ENCODE assay signal across 10 cellular contexts in genomic region chrX:65707153-65707552, GRCh38. TPM values are rescaled to one million over a fixed set of nuclear protein-coding genes. Genes with fewer than 3 reads are reported as not detected.
DNase-seq lines count a peak whose midpoint lies in the region; ATAC-seq and TF ChIP-seq lines count a peak whose summit lies in the region.
"Had no signal": no experiment of that assay in that cellular context is flagged by ENCODE, and none has a peak within 500 bp of the region (broad histone marks: within the 10 kb centered on the region; RNA-seq: fewer than 3 reads in every experiment).

No MANE protein-coding gene starts in this region.

- H3K36me3 Mint-ChIP-seq in T-helper 1 cell treated with Interleukin-12 subunit alpha and Interleukin-12 subunit beta and Interleukin-4 antibody, amounts not matched to agents 30 μg/mL and 1 μg/mL, for 36 hours (ENCODE audit: low read depth), result peaks cover 41% of the 10 kb centered on the region
- H3K36me3 Mint-ChIP-seq in activated B cell treated with CpG ODN at 0.5 μM for 24 hours (ENCODE audit: low read depth) (peaks cover 36% of the 10 kb centered on the region), H9 (ENCODE audit: insufficient read depth in 1 of 3, low read depth in 3 of 3) (peaks cover 6 to 18% (median 13%) of the 10 kb centered on the region in 3 experiments; a peak in 6 of 7 replicates)

- H3K4me1 ChIP-seq in gastroesophageal sphincter (peaks cover 5 to 61% (median 20%) of the 10 kb centered on the region in 3 donors), subcutaneous abdominal adipose tissue (ENCODE audit: control insufficient read depth in 5 of 5, insufficient read depth in 5 of 5, low read length in 5 of 5) (peaks cover 17 to 58% (median 41%) of the 10 kb centered on the region in 5 donors), H9 (ENCODE audit: insufficient read depth, low read length) (peaks cover 3% of the 10 kb centered on the region; the same call in 1 of the 2 replicates)

- peak overlapping the region; percentile 85 for H3K27ac Mint-ChIP-seq in T-helper 1 cell treated with Interleukin-12 subunit alpha and Interleukin-12 subunit beta and Interleukin-4 antibody, amounts not matched to agents 30 μg/mL and 1 μg/mL, for 36 hours
- H3K27ac Mint-ChIP-seq in activated B cell treated with CpG ODN at 0.5 μM for 24 hours (peak overlapping the region; percentile 89), H9 (peak overlapping the region in 1 of 3 experiments; percentile 84; a peak in 2 of 7 replicates)

- H3K23me2 ChIP-seq in H9 (ENCODE audit: insufficient read length, low read depth, low read length, poor library complexity, severe bottlenecking), result no peaks in the 10 kb centered on the region

- H2BK120ac ChIP-seq in H9 (ENCODE audit: low read depth, low read length, poor library complexity, severe bottlenecking), result no peak overlapping the region

- H3K23ac ChIP-seq in H9 (ENCODE audit: insufficient read length, low read depth, low read length), result no peak overlapping the region

- H3K79me2 ChIP-seq in H9 (ENCODE audit: insufficient read depth, low read length), result no peaks in the 10 kb centered on the region; the same call in 1 of the 2 replicates

- no peak for TF ChIP-seq POLR2A in gastroesophageal sphincter (IDR thresholded peaks at IDR 0.05)

- H3K27me3 Mint-ChIP-seq in T-helper 1 cell treated with Interleukin-12 subunit alpha and Interleukin-12 subunit beta and Interleukin-4 antibody, amounts not matched to agents 30 μg/mL and 1 μg/mL, for 36 hours (ENCODE audit: low read depth), result no peaks in the 10 kb centered on the region
- H3K27me3 Mint-ChIP-seq in activated B cell treated with CpG ODN at 0.5 μM for 24 hours, result no peaks in the 10 kb centered on the region
- no peaks in the 10 kb centered on the region for H3K27me3 Mint-ChIP-seq in H9 (ENCODE audit: low read depth)

- intact Hi-C loops in activated B cell treated with CpG ODN at 0.5 μM for 24 hours (cut with micrococcal nuclease), result loop anchor here (2.0 kb wide), 1 partner anchor 16 kb away; no protein-coding TSS in a partner anchor

- no peak for DNase-seq in T-helper 1 cell
- no peak for DNase-seq in activated B cell treated with CpG ODN at 0.5 μM for 24 hours
- no peak for DNase-seq in H9
- no peak for DNase-seq in SW 1271 (lab: John Stamatoyannopoulos, UW)
- DNase-seq: left colon, NCI-H748 treated with DMSO at 0.1 percent for 48 hours had no signal

- no peak overlapping the region for H2BK12ac ChIP-seq in H9 (ENCODE audit: insufficient read length, low read depth, low read length)

- peak overlapping the region in 2 of 5 donors; percentile 17 to 63 for H3K9ac ChIP-seq in subcutaneous abdominal adipose tissue (ENCODE audit: low read length in 5 of 5)
- H3K9ac ChIP-seq in H9 (ENCODE audit: extremely low read depth, insufficient read length, low read length), result no peak overlapping the region

- peaks cover 53% of the 10 kb centered on the region for H3K4me1 Mint-ChIP-seq in T-helper 1 cell treated with Interleukin-12 subunit alpha and Interleukin-12 subunit beta and Interleukin-4 antibody, amounts not matched to agents 30 μg/mL and 1 μg/mL, for 36 hours (ENCODE audit: low read depth)
- peaks cover 67% of the 10 kb centered on the region for H3K4me1 Mint-ChIP-seq in activated B cell treated with CpG ODN at 0.5 μM for 24 hours
- H3K4me1 Mint-ChIP-seq in H9, result peaks cover 26 to 29% of the 10 kb centered on the region in 2 experiments

- H3K4ac ChIP-seq in H9 (ENCODE audit: low read depth, low read length), result no peak overlapping the region

- no peak overlapping the region for H3T11ph ChIP-seq in H9 (ENCODE audit: low read length)

- H4K20me1 ChIP-seq in H9 (ENCODE audit: control insufficient read depth, insufficient read depth, insufficient read length), result no peaks in the 10 kb centered on the region

- H3K27ac ChIP-seq in gastroesophageal sphincter (peak overlapping the region; percentile 77 to 81 (median 78)), subcutaneous abdominal adipose tissue (ENCODE audit: low read depth, low read length) (peak overlapping the region; percentile 97), H9 (ENCODE audit: insufficient read length, low read depth, low read length) (no peak overlapping the region)

- H2AFZ ChIP-seq in H9 (ENCODE audit: low read length), result no peak overlapping the region

- CTCF ChIA-PET in activated B cell treated with CpG ODN at 0.5 μM for 24 hours (lab: Charles Lee), result interaction anchor here (1.0 kb wide), 1 partner anchor 24 kb away, joined by 3 read pairs; no protein-coding TSS in a partner anchor

- H2BK20ac ChIP-seq in H9 (ENCODE audit: low read depth, low read length, poor library complexity, severe bottlenecking), result no peak overlapping the region

- H3K27me3 ChIP-seq in gastroesophageal sphincter, result no peaks in the 10 kb centered on the region
- H3K27me3 ChIP-seq in subcutaneous abdominal adipose tissue (ENCODE audit: control insufficient read depth in 5 of 5, insufficient read depth in 4 of 5, low read length in 5 of 5), result peaks cover 0 to 8% (median 0%) of the 10 kb centered on the region in 5 donors
- no peaks in the 10 kb centered on the region for H3K27me3 ChIP-seq in H9 (ENCODE audit: insufficient read depth, low read length)

- H3K56ac ChIP-seq in H9 (ENCODE audit: insufficient read length, low read depth, low read length), result no peak overlapping the region

- ATAC-seq in activated B cell treated with CpG ODN at 0.5 μM for 24 hours (ENCODE audit: low read depth), result no peak
- no peak for ATAC-seq in gastroesophageal sphincter
- no peak for ATAC-seq in GM18858 (IDR thresholded peaks at IDR 0.05; ENCODE audit: unreplicated experiment)
- ATAC-seq: left colon had no signal

- no peaks in the 10 kb centered on the region for H3K9me3 Mint-ChIP-seq in T-helper 1 cell treated with Interleukin-12 subunit alpha and Interleukin-12 subunit beta and Interleukin-4 antibody, amounts not matched to agents 30 μg/mL and 1 μg/mL, for 36 hours
- no peaks in the 10 kb centered on the region for H3K9me3 Mint-ChIP-seq in activated B cell treated with CpG ODN at 0.5 μM for 24 hours
- peaks cover 54 to 55% of the 10 kb centered on the region in 2 experiments for H3K9me3 Mint-ChIP-seq in H9

- H3K4me3 ChIP-seq in gastroesophageal sphincter (no peak overlapping the region), subcutaneous abdominal adipose tissue (ENCODE audit: low read depth in 1 of 5, low read length in 5 of 5) (no peak overlapping the region)

- H4K8ac ChIP-seq in H9 (replicated peaks; ENCODE audit: insufficient read length, low read depth, low read length), result no peak overlapping the region

- no peak overlapping the region for H4K91ac ChIP-seq in H9 (ENCODE audit: insufficient read length, low read depth, low read length)

- POLR2A ChIA-PET in activated B cell treated with CpG ODN at 0.5 μM for 24 hours (lab: Charles Lee), result interaction anchor here (0.6 to 1.4 kb wide), 7 partner anchors 8 to 108 kb away, joined by 3 to 4 read pairs (median 3); no protein-coding TSS in a partner anchor

- no peak overlapping the region for H4K5ac ChIP-seq in H9 (ENCODE audit: insufficient read length, low read depth, low read length)

- WGBS in gastroesophageal sphincter (ENCODE audit: low coverage in 1 of 2), 2 donors, result 38% methylated on average over 2 of the region's 2 CpGs; no CpG with 5 or more reads in 1 of the 2 donors
- WGBS in H9 (ENCODE audit: extremely low coverage, insufficient read length, low lambda C conversion rate), result no CpG with 5 or more reads among the region's 2 CpGs

- H3K9me3 ChIP-seq in gastroesophageal sphincter (no peaks in the 10 kb centered on the region), subcutaneous abdominal adipose tissue (ENCODE audit: control insufficient read depth in 5 of 5, low read length in 5 of 5) (no peaks in the 10 kb centered on the region), H9 (ENCODE audit: control insufficient read depth, low read depth, low read length) (peaks cover 53% of the 10 kb centered on the region)

- no peaks in the 10 kb centered on the region for H3K79me1 ChIP-seq in H9 (ENCODE audit: insufficient read depth, low read depth, low read length, poor library complexity, severe bottlenecking)

- no peak overlapping the region for H3K14ac ChIP-seq in H9 (ENCODE audit: insufficient read depth, low read length)

- no peaks in the 10 kb centered on the region for H3K36me3 ChIP-seq in gastroesophageal sphincter
- H3K36me3 ChIP-seq in subcutaneous abdominal adipose tissue (ENCODE audit: control insufficient read depth in 5 of 5, insufficient read depth in 5 of 5, low read length in 5 of 5), result no peaks in the 10 kb centered on the region

- H3K4me3 Mint-ChIP-seq in T-helper 1 cell treated with Interleukin-12 subunit alpha and Interleukin-12 subunit beta and Interleukin-4 antibody, amounts not matched to agents 30 μg/mL and 1 μg/mL, for 36 hours, result peak overlapping the region; percentile 41
- H3K4me3 Mint-ChIP-seq in activated B cell treated with CpG ODN at 0.5 μM for 24 hours (peak overlapping the region; percentile 17), H9 (no peak overlapping the region)

- H2AK5ac ChIP-seq in H9 (ENCODE audit: insufficient read length, low read length), result no peak overlapping the region

- no peak for TF ChIP-seq EP300 in gastroesophageal sphincter (IDR thresholded peaks at IDR 0.05)

- H3K4me2 ChIP-seq in H9 (ENCODE audit: insufficient read depth, insufficient read length, low read length), result no peak overlapping the region

- no peak overlapping the region for H2BK5ac ChIP-seq in H9 (ENCODE audit: insufficient read length, low read length)

- no peak for TF ChIP-seq CTCF in activated B cell treated with CpG ODN at 0.5 μM for 24 hours (IDR thresholded peaks at IDR 0.05)
- TF ChIP-seq CTCF in gastroesophageal sphincter (IDR thresholded peaks at IDR 0.05), result no peak
- TF ChIP-seq CTCF in H9 (conservative IDR thresholded peaks at IDR 0.05), result no peak

- H3K18ac ChIP-seq in H9 (ENCODE audit: insufficient read length, low read depth, low read length), result no peak overlapping the region

- H2BK15ac ChIP-seq in H9 (ENCODE audit: low read depth, low read length), result no peak overlapping the region

RNA-seq across cellular contexts. Expression of gene MSN, which starts 39.7 kb away (rescaled TPM):
- 352 TPM in 2 replicates for total RNA-seq in activated B cell treated with CpG ODN at 0.5 μM for 24 hours
- total RNA-seq in gastroesophageal sphincter, result 100 to 1,000 TPM; 191 to 355 (median 269) TPM
- 126 and 129 TPM in 2 replicates for total RNA-seq in H9 (2021)

Comparison
In these comparisons a context has a peak if more than half of its experiments do, and no peak if none do; other contexts are left out.
1. H3K4me3 Mint-ChIP-seq: peak in T-helper 1 cell treated with Interleukin-12 subunit alpha and Interleukin-12 subunit beta and Interleukin-4 antibody, amounts not matched to agents 30 μg/mL and 1 μg/mL, for 36 hours (single experiment) and activated B cell treated with CpG ODN at 0.5 μM for 24 hours (single experiment); none in H9 (0 of 2).